9 cellular contexts compared by ENCODE assay signal in the genomic region with DNA sequence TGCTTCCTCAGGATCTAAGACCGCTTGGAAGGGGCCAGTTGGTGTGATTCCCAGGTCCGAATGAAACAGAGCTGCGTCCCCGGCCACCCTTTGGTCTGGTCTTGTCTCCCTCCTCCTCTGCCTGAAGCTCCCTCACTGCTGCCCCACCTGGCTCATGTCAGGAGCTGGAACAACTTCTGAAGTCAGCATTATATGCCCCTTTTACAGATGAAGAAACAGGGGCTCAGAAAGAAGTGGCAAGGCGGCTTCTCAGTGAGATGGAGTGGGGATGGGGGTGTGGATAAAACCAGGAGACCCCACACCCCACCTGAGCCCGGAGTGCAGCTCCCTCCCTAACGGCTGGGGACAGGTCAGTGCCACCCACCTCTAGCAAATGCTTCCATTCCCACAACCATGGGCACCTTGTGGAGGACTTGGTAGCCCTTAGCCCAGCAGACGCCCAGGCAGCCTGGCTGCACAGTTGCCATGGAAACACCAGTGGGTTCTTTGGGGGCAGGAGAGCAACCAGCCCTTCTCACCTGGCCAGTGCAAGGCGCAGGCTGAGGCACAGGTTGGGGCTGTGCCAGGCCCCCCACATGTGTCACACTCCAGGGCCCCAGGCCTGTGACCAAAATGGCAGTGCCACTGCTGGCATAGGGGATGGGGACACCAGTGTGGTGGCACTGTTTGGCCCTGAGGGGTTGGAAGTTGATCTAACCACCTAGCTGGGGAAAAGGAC. TPM values are rescaled to one million over a fixed set of nuclear protein-coding genes. Genes with fewer than 3 reads are reported as not detected.
DNase-seq lines count a peak whose midpoint lies in the region; ATAC-seq and TF ChIP-seq lines count a peak whose summit lies in the region.
"Had no signal": no experiment of that assay in that cellular context is flagged by ENCODE, and none has a peak within 500 bp of the region (broad histone marks: within the 10 kb centered on the region; RNA-seq: fewer than 3 reads in every experiment).

No MANE protein-coding gene starts in this region.

- 77 to 91% methylated on average over 4 to 8 of the region's 9 CpGs for WGBS in endodermal cell (ENCODE audit: insufficient coverage in 1 of 2, insufficient read length in 1 of 2), 2 experiments

- H3K27ac Mint-ChIP-seq in Calu3 (ENCODE audit: unreplicated experiment) (peak overlapping the region; percentile 74), endodermal cell (peak overlapping the region; percentile 78)

- H3K36me3 ChIP-seq in PC-3 (ENCODE audit: low read depth, low read length) (no peaks in the 10 kb centered on the region), endodermal cell (ENCODE audit: control insufficient read depth, insufficient read depth, low read length) (no peaks in the 10 kb centered on the region), parathyroid adenoma (ENCODE audit: control insufficient read depth, insufficient read depth, low read length) (no peaks in the 10 kb centered on the region)

- no TSS peak for BruUV-seq in Calu3 (replicated peaks; lab: Mats Ljungman, UMichigan)
- BruUV-seq in PC-3 (replicated peaks; lab: Mats Ljungman, UMichigan) = no TSS peak

- H3K79me2 ChIP-seq in PC-3 (ENCODE audit: low read length) (peaks cover 71% of the 10 kb centered on the region), parathyroid adenoma (peaks cover 27% of the 10 kb centered on the region)

- DNase-seq in Calu3 (no peak), PC-3 (no peak), endodermal cell (peak; percentile 83), iPS-NIHi11 (ENCODE audit: low spot score) (no peak)

- no peak for ATAC-seq in PC-3
- no peak for ATAC-seq in GM18870 (IDR thresholded peaks at IDR 0.05; ENCODE audit: unreplicated experiment)
- no peak for ATAC-seq in HG02571 (IDR thresholded peaks at IDR 0.05; ENCODE audit: unreplicated experiment)
- ATAC-seq in HG02884 (IDR thresholded peaks at IDR 0.05; ENCODE audit: unreplicated experiment) = no peak
- ATAC-seq: GM12878 had no signal

- H3K36me3 Mint-ChIP-seq in Calu3 (ENCODE audit: insufficient read depth, unreplicated experiment) = peaks cover 5% of the 10 kb centered on the region
- no peaks in the 10 kb centered on the region for H3K36me3 Mint-ChIP-seq in endodermal cell (ENCODE audit: low read depth)

- H3K4me2 ChIP-seq in PC-3 (ENCODE audit: low read length) (no peak overlapping the region), parathyroid adenoma (ENCODE audit: low read length) (no peak overlapping the region)

- CTCF ChIA-PET in Calu3 (lab: Charles Lee) = no interaction called here
- CTCF ChIA-PET in PC-3 (lab: Charles Lee) = no interaction called here

- intact Hi-C loops in Calu3 (cut with micrococcal nuclease; ENCODE audit: unreplicated experiment) = no loop called here
- intact Hi-C loops in PC-3 (cut with micrococcal nuclease) = no loop called here

- H3K9ac ChIP-seq in PC-3 (ENCODE audit: low read length) (no peak overlapping the region), endodermal cell (ENCODE audit: extremely low read depth, low read length, poor library complexity, severe bottlenecking) (peak overlapping the region; percentile 8), parathyroid adenoma (no peak overlapping the region)

- H3K27me3 ChIP-seq in PC-3 (ENCODE audit: low read length) (no peaks in the 10 kb centered on the region), endodermal cell (ENCODE audit: control insufficient read depth, insufficient read depth, low read length, poor library complexity, severe bottlenecking) (no peaks in the 10 kb centered on the region), parathyroid adenoma (ENCODE audit: control insufficient read depth, insufficient read depth, low read length) (no peaks in the 10 kb centered on the region)

- no peak overlapping the region for H2AFZ ChIP-seq in PC-3 (ENCODE audit: low read length)
- H2AFZ ChIP-seq in parathyroid adenoma = peak overlapping the region; percentile 39

- no peak overlapping the region; the same call in 1 of the 2 replicates for H3K27ac ChIP-seq in PC-3 (ENCODE audit: low read length)
- peak overlapping the region; percentile 25 for H3K27ac ChIP-seq in endodermal cell (ENCODE audit: low read depth, low read length)
- peak overlapping the region; percentile 95 for H3K27ac ChIP-seq in parathyroid adenoma

- H3K27me3 Mint-ChIP-seq in Calu3 (ENCODE audit: unreplicated experiment) (no peaks in the 10 kb centered on the region), endodermal cell (ENCODE audit: insufficient read depth) (no peaks in the 10 kb centered on the region)

- H3K9me3 ChIP-seq in PC-3 (ENCODE audit: low read length) = no peaks in the 10 kb centered on the region
- no peaks in the 10 kb centered on the region for H3K9me3 ChIP-seq in endodermal cell (ENCODE audit: control insufficient read depth, low read length)
- no peaks in the 10 kb centered on the region for H3K9me3 ChIP-seq in parathyroid adenoma (ENCODE audit: control insufficient read depth, low read length)

- no peaks in the 10 kb centered on the region for H3K9me2 ChIP-seq in PC-3 (replicated peaks; ENCODE audit: low read length)

- peaks cover 11% of the 10 kb centered on the region for H3F3A ChIP-seq in PC-3 (ENCODE audit: low read length, unreplicated experiment)

- H3K4me1 Mint-ChIP-seq in Calu3 (ENCODE audit: low read depth, unreplicated experiment) = peaks cover 38% of the 10 kb centered on the region
- peaks cover 82% of the 10 kb centered on the region for H3K4me1 Mint-ChIP-seq in endodermal cell

- no peaks in the 10 kb centered on the region for H4K20me1 ChIP-seq in PC-3 (ENCODE audit: low read length)

- no peak overlapping the region for H3K4me3 ChIP-seq in PC-3 (ENCODE audit: low read length)
- H3K4me3 ChIP-seq in endodermal cell (ENCODE audit: low read length) = no peak overlapping the region
- no peak overlapping the region for H3K4me3 ChIP-seq in parathyroid adenoma (ENCODE audit: low read depth, low read length)
- H3K4me3 ChIP-seq: GM12878 had no signal

- H3K4me3 Mint-ChIP-seq in Calu3 (ENCODE audit: low read depth, unreplicated experiment) = no peak overlapping the region
- no peak overlapping the region for H3K4me3 Mint-ChIP-seq in endodermal cell

- H3K9me3 Mint-ChIP-seq in Calu3 (ENCODE audit: low read depth, unreplicated experiment) = no peaks in the 10 kb centered on the region
- no peaks in the 10 kb centered on the region for H3K9me3 Mint-ChIP-seq in endodermal cell

- H3K4me1 ChIP-seq in PC-3 (ENCODE audit: insufficient read depth, low read length) (peaks cover 49% of the 10 kb centered on the region), endodermal cell (ENCODE audit: control insufficient read depth, insufficient read depth, low read length) (peaks cover 54% of the 10 kb centered on the region), parathyroid adenoma (peaks cover 47% of the 10 kb centered on the region)

- TF ChIP-seq CTCF in Calu3 (IDR thresholded peaks at IDR 0.05; ENCODE audit: unreplicated experiment) = no peak
- TF ChIP-seq CTCF in PC-3 (conservative IDR thresholded peaks at IDR 0.05; ENCODE audit: low read depth, low read length) = 0 out of 2 replicates have a peak, but pooled peaks have one; percentile 10
- peak; percentile 64 for TF ChIP-seq CTCF in endodermal cell (conservative IDR thresholded peaks at IDR 0.05)
- no peak for TF ChIP-seq CTCF in parathyroid adenoma (IDR thresholded peaks at IDR 0.05)

- POLR2A ChIA-PET in PC-3 (lab: Charles Lee; ENCODE audit: unreplicated experiment) = no interaction called here

RNA-seq across cellular contexts. Expression of gene ECE1, which starts 31.9 kb away (rescaled TPM):
- 83.0 and 101 TPM in 2 replicates for total RNA-seq in Calu3 (2022)
- 86.8 and 110 TPM in 2 replicates for total RNA-seq in PC-3 (2014; rRNA removed)
- 10 to 100 TPM; 47.8 to 57.9 TPM for total RNA-seq in endodermal cell
- polyA plus RNA-seq in endodermal cell (2013, experiment 1 of 2) = 38.8 TPM
- polyA plus RNA-seq in endodermal cell (2013, experiment 2 of 2) = 42.8 TPM

Comparison
In these comparisons a context has a peak if more than half of its experiments do, and no peak if none do; other contexts are left out.
1. CTCF ChIP-seq: peak in PC-3 (single experiment) and endodermal cell (single experiment); none in Calu3 (single experiment) and parathyroid adenoma (single experiment).